8 cellular contexts compared by ENCODE assay signal in genomic region chr11:12692238-12693074, GRCh38. TPM values are rescaled to one million over a fixed set of nuclear protein-coding genes. Genes with fewer than 3 reads are reported as not detected.
DNase-seq lines count a peak whose midpoint lies in the region; ATAC-seq and TF ChIP-seq lines count a peak whose summit lies in the region.

No MANE protein-coding gene starts in this region.

- no peaks in the 10 kb centered on the region for H3K36me3 Mint-ChIP-seq in CD4-positive, alpha-beta T cell (ENCODE audit: low read depth)

- H3K4me3 ChIP-seq in tibial nerve: peak overlapping the region in 2 of 4 donors; percentile 10 to 11

- TF ChIP-seq CTCF in tibial nerve (IDR thresholded peaks at IDR 0.05): no peak
- TF ChIP-seq CTCF in CD4-positive, alpha-beta T cell (IDR thresholded peaks at IDR 0.05): no peak

- H3K9me3 Mint-ChIP-seq in CD4-positive, alpha-beta T cell: no peaks in the 10 kb centered on the region

- no peak overlapping the region for H3K4me3 Mint-ChIP-seq in CD4-positive, alpha-beta T cell

- WGBS in tibial nerve, 2 donors: 16 to 18% methylated on average over 14 of the region's 14 CpGs

- no peak overlapping the region for H3K27ac Mint-ChIP-seq in CD4-positive, alpha-beta T cell

- peaks cover 6% of the 10 kb centered on the region for H3K4me1 Mint-ChIP-seq in CD4-positive, alpha-beta T cell (ENCODE audit: low read depth)

- TF ChIP-seq EP300 in tibial nerve (IDR thresholded peaks at IDR 0.05): peak; percentile 58 to 90

- intact Hi-C loops in CD4-positive, alpha-beta T cell (cut with DNase I, micrococcal nuclease): no loop called here

- no peaks in the 10 kb centered on the region for H3K27me3 ChIP-seq in tibial nerve
- peaks cover 79% of the 10 kb centered on the region for H3K27me3 ChIP-seq in CD4-positive, alpha-beta T cell (ENCODE audit: control insufficient read depth, insufficient read depth, low read length)

- peaks cover 91% of the 10 kb centered on the region for H3K27me3 Mint-ChIP-seq in CD4-positive, alpha-beta T cell

- no peak for ATAC-seq in CD4-positive, alpha-beta T cell (ENCODE audit: poor library complexity)
- no peak for ATAC-seq in GM21786 (IDR thresholded peaks at IDR 0.05; ENCODE audit: unreplicated experiment)

- DNase-seq in COLO829 (ENCODE audit: low spot score) (peak; percentile 80), NCI-H510A treated with DMSO at 0.1 percent for 48 hours (lab: John Stamatoyannopoulos, UW) (peak; percentile 68), dermis blood vessel endothelial cell (peak; percentile 91), lung microvascular endothelial cell (ENCODE audit: low read depth in 2 of 2) (peak; percentile 90 to 91), tibial nerve (ENCODE audit: low spot score in 2 of 2) (peak; percentile 71 to 82), ecto neural progenitor cell (ENCODE audit: low spot score) (no peak)
- no peak for DNase-seq in CD4-positive, alpha-beta T cell

- H3K9me3 ChIP-seq in tibial nerve: no peaks in the 10 kb centered on the region
- no peaks in the 10 kb centered on the region for H3K9me3 ChIP-seq in CD4-positive, alpha-beta T cell (ENCODE audit: control insufficient read depth, low read length)

- H3K27ac ChIP-seq in tibial nerve: peak overlapping the region; percentile 68 to 89 (median 84)
- no peak overlapping the region for H3K27ac ChIP-seq in CD4-positive, alpha-beta T cell (ENCODE audit: low read depth, low read length)

- peaks cover 0 to 100% (median 66%) of the 10 kb centered on the region in 4 donors for H3K4me1 ChIP-seq in tibial nerve

- POLR2A ChIA-PET in CD4-positive, alpha-beta T cell (lab: Charles Lee): no interaction called here

- no peaks in the 10 kb centered on the region for H3K36me3 ChIP-seq in tibial nerve

- TF ChIP-seq POLR2A in tibial nerve (IDR thresholded peaks at IDR 0.05): no peak

- CTCF ChIA-PET in CD4-positive, alpha-beta T cell (lab: Charles Lee): no interaction called here

RNA-seq across cellular contexts. Expression of gene TEAD1, which starts 18.2 kb away (rescaled TPM):
- total RNA-seq in dermis blood vessel endothelial cell (27.1 and 38.4 TPM in 2 replicates), lung microvascular endothelial cell (13.9 and 22.8 TPM in 2 replicates), tibial nerve (100 to 1,000 TPM; 127 to 165 (median 140) TPM)
- under 1 TPM in 1 of 2 experiments, not detected in 1; 0.11 TPM for total RNA-seq in CD4-positive, alpha-beta T cell

Comparison
In these comparisons a context has a peak if more than half of its experiments do, and no peak if none do; other contexts are left out.
1. DNase-seq: peak in COLO829 (single experiment), NCI-H510A treated with DMSO at 0.1 percent for 48 hours (single experiment), dermis blood vessel endothelial cell (single experiment), lung microvascular endothelial cell (2 of 2) and tibial nerve (2 of 2); none in CD4-positive, alpha-beta T cell (0 of 10) and ecto neural progenitor cell (single experiment).
2. RNA of gene TEAD1, which starts 18.2 kb away (total RNA-seq): 127 to 165 TPM in tibial nerve, 27.1 to 38.4 TPM in dermis blood vessel endothelial cell and 13.9 to 22.8 TPM in lung microvascular endothelial cell; 0.11 TPM in CD4-positive, alpha-beta T cell; every median in the first group is over 10 times any median in the second.